ENCODE assay signal across 1 cellular context in the genomic region with DNA sequence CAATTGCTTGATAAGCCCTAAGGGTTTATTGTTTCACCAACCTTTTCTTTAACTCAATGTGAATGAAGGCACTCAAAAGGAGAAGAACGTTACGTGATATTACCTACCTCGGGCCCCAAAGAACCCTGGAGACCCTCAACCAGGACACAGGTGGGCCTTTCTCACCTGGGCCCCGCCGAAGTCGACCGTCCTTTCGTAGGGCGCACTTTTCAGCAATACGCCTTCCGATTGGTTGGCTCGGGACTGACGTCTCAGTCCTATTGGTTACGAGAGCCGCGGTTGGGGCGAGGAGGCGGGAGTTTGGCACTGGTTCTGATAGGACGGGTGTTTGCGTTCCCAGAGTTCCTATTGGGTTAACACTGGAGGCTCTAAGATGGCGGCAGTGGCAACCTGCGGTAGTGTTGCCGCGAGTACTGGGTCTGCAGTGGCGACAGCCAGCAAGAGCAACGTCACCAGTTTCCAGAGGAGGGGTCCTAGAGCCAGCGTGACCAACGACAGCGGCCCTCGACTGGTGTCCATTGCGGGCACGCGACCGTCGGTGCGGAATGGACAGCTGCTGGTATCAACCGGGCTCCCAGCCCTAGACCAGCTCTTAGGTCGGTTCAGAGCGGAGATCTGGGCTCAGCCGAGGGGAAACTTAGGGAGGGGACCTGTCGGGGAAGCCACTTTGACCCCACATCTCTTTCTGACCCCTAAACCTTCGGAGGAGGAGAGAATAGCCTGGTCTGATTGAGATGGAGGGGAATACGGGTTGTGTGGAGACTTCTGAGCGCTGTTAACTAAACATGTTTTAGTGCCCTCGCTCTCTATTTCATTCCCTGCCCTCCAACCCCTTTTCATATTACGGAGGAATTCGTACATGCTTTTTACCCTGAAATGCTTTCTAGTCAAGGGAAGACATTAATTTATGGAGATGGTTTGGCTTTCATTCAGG.
TF ChIP-seq lines count a peak whose summit lies in the region.

A gene with protein sequence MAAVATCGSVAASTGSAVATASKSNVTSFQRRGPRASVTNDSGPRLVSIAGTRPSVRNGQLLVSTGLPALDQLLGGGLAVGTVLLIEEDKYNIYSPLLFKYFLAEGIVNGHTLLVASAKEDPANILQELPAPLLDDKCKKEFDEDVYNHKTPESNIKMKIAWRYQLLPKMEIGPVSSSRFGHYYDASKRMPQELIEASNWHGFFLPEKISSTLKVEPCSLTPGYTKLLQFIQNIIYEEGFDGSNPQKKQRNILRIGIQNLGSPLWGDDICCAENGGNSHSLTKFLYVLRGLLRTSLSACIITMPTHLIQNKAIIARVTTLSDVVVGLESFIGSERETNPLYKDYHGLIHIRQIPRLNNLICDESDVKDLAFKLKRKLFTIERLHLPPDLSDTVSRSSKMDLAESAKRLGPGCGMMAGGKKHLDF (plus strand): TSS at position 356 of the 934 bp plus-strand sequence. CDS start 18 bp downstream, at position 374.
A gene with protein sequence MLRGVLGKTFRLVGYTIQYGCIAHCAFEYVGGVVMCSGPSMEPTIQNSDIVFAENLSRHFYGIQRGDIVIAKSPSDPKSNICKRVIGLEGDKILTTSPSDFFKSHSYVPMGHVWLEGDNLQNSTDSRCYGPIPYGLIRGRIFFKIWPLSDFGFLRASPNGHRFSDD (minus strand): TSS at position 211 of the 934 bp plus-strand sequence. CDS start 46,346 bp downstream, outside the sequence.

TF ChIP-seq in HepG2, 621 proteins besides CTCF, POLR2A, EP300 and RAD21 (continued from another document and continues in another):
- TF ChIP-seq, protein P1, sequence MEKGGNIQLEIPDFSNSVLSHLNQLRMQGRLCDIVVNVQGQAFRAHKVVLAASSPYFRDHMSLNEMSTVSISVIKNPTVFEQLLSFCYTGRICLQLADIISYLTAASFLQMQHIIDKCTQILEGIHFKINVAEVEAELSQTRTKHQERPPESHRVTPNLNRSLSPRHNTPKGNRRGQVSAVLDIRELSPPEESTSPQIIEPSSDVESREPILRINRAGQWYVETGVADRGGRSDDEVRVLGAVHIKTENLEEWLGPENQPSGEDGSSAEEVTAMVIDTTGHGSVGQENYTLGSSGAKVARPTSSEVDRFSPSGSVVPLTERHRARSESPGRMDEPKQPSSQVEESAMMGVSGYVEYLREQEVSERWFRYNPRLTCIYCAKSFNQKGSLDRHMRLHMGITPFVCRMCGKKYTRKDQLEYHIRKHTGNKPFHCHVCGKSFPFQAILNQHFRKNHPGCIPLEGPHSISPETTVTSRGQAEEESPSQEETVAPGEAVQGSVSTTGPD (CRISPR knock-in tag; IDR thresholded peaks at IDR 0.05) = peak; percentile 34; the same call in 1 of the 2 replicates
- TF ChIP-seq, protein P2, sequence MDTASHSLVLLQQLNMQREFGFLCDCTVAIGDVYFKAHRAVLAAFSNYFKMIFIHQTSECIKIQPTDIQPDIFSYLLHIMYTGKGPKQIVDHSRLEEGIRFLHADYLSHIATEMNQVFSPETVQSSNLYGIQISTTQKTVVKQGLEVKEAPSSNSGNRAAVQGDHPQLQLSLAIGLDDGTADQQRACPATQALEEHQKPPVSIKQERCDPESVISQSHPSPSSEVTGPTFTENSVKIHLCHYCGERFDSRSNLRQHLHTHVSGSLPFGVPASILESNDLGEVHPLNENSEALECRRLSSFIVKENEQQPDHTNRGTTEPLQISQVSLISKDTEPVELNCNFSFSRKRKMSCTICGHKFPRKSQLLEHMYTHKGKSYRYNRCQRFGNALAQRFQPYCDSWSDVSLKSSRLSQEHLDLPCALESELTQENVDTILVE (CRISPR knock-in tag; IDR thresholded peaks at IDR 0.05) = no peak; the same call in 1 of the 2 replicates
- TF ChIP-seq ZNF776 (CRISPR knock-in tag; IDR thresholded peaks at IDR 0.05) (no peak), ZZZ3 (CRISPR knock-in tag; IDR thresholded peaks at IDR 0.05; ENCODE audit: borderline replicate concordance) (peak; percentile 81; the same call in 1 of the 2 replicates), NKX3-1 (CRISPR knock-in tag; IDR thresholded peaks at IDR 0.05) (no peak), JUNB (CRISPR knock-in tag; IDR thresholded peaks at IDR 0.05; ENCODE audit: borderline replicate concordance) (no peak), ZNF44 (CRISPR knock-in tag; IDR thresholded peaks at IDR 0.05) (peak; percentile 44; the same call in 1 of the 2 replicates), ZNF234 (CRISPR knock-in tag; conservative IDR thresholded peaks at IDR 0.05) (no peak), RORA (CRISPR knock-in tag; IDR thresholded peaks at IDR 0.05) (no peak), THYN1 (CRISPR knock-in tag; IDR thresholded peaks at IDR 0.05; ENCODE audit: borderline replicate concordance, low read depth) (no peak), TBP (CRISPR knock-in tag; IDR thresholded peaks at IDR 0.05) (no peak), ZNF101 (CRISPR knock-in tag; IDR thresholded peaks at IDR 0.05; ENCODE audit: borderline replicate concordance, low read depth) (no peak), ZNF335 (CRISPR knock-in tag; IDR thresholded peaks at IDR 0.05) (no peak), MAF1 (CRISPR knock-in tag; IDR thresholded peaks at IDR 0.05; ENCODE audit: borderline replicate concordance) (no peak), SIX1 (CRISPR knock-in tag; IDR thresholded peaks at IDR 0.05; ENCODE audit: borderline replicate concordance) (no peak), ZNF878 (CRISPR knock-in tag; IDR thresholded peaks at IDR 0.05) (0 out of 2 replicates have a peak, but pooled peaks have one; percentile 29), ARNTL (CRISPR knock-in tag; IDR thresholded peaks at IDR 0.05) (no peak), ZNF670 (CRISPR knock-in tag; IDR thresholded peaks at IDR 0.05; ENCODE audit: borderline replicate concordance) (no peak), ZBTB1 (CRISPR knock-in tag; IDR thresholded peaks at IDR 0.05; ENCODE audit: borderline replicate concordance) (no peak), MZF1 (CRISPR knock-in tag; IDR thresholded peaks at IDR 0.05; ENCODE audit: borderline replicate concordance) (no peak), NR2C2 (CRISPR knock-in tag; IDR thresholded peaks at IDR 0.05; ENCODE audit: borderline replicate concordance) (peak; percentile 41; the same call in 1 of the 2 replicates), ZNF432 (CRISPR knock-in tag; IDR thresholded peaks at IDR 0.05; ENCODE audit: borderline replicate concordance) (no peak), ZNF766 (CRISPR knock-in tag; IDR thresholded peaks at IDR 0.05; ENCODE audit: borderline replicate concordance) (peak; percentile 44; the same call in 1 of the 2 replicates), EHMT2 (IDR thresholded peaks at IDR 0.05; ENCODE audit: borderline replicate concordance, low read depth, low read length) (no peak), AKAP8 (CRISPR knock-in tag; IDR thresholded peaks at IDR 0.05) (no peak), ZNF235 (CRISPR knock-in tag; IDR thresholded peaks at IDR 0.05; ENCODE audit: borderline replicate concordance) (peak; percentile 75; the same call in 1 of the 2 replicates), ZNF136 (CRISPR knock-in tag; IDR thresholded peaks at IDR 0.05; ENCODE audit: low read depth) (no peak; the same call in 1 of the 2 replicates), GABPB1 (CRISPR knock-in tag; IDR thresholded peaks at IDR 0.05) (peak; percentile 65), NFIC (IDR thresholded peaks at IDR 0.05; ENCODE audit: low read length) (peak; percentile 52; the same call in 1 of the 2 replicates), RXRB (CRISPR knock-in tag; IDR thresholded peaks at IDR 0.05; ENCODE audit: borderline replicate concordance) (no peak), SALL2 (CRISPR knock-in tag; IDR thresholded peaks at IDR 0.05) (no peak), NRL (CRISPR knock-in tag; IDR thresholded peaks at IDR 0.05; ENCODE audit: borderline replicate concordance) (peak; percentile 46; the same call in 1 of the 2 replicates), ZNF557 (CRISPR knock-in tag; IDR thresholded peaks at IDR 0.05) (no peak; the same call in 1 of the 2 replicates), GTF3A (CRISPR knock-in tag; conservative IDR thresholded peaks at IDR 0.05) (0 out of 2 replicates have a peak, but pooled peaks have one; percentile 14), ZNF543 (CRISPR knock-in tag; IDR thresholded peaks at IDR 0.05) (0 out of 2 replicates have a peak, but pooled peaks have one; percentile 65), KLF15 (CRISPR knock-in tag; IDR thresholded peaks at IDR 0.05; ENCODE audit: borderline replicate concordance) (peak; percentile 46; the same call in 1 of the 2 replicates), ZNF549 (CRISPR knock-in tag; IDR thresholded peaks at IDR 0.05) (no peak)
- TF ChIP-seq, protein P3, sequence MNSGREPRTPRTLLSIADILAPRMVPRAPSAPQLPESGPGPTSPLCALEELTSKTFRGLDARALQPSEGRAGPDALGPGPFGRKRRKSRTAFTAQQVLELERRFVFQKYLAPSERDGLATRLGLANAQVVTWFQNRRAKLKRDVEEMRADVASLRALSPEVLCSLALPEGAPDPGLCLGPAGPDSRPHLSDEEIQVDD (CRISPR knock-in tag; IDR thresholded peaks at IDR 0.05; ENCODE audit: borderline replicate concordance) = peak; percentile 18; the same call in 1 of the 2 replicates
- TF ChIP-seq, protein P4, sequence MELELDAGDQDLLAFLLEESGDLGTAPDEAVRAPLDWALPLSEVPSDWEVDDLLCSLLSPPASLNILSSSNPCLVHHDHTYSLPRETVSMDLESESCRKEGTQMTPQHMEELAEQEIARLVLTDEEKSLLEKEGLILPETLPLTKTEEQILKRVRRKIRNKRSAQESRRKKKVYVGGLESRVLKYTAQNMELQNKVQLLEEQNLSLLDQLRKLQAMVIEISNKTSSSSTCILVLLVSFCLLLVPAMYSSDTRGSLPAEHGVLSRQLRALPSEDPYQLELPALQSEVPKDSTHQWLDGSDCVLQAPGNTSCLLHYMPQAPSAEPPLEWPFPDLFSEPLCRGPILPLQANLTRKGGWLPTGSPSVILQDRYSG (CRISPR knock-in tag; IDR thresholded peaks at IDR 0.05) = no peak
- TF ChIP-seq, protein P5, sequence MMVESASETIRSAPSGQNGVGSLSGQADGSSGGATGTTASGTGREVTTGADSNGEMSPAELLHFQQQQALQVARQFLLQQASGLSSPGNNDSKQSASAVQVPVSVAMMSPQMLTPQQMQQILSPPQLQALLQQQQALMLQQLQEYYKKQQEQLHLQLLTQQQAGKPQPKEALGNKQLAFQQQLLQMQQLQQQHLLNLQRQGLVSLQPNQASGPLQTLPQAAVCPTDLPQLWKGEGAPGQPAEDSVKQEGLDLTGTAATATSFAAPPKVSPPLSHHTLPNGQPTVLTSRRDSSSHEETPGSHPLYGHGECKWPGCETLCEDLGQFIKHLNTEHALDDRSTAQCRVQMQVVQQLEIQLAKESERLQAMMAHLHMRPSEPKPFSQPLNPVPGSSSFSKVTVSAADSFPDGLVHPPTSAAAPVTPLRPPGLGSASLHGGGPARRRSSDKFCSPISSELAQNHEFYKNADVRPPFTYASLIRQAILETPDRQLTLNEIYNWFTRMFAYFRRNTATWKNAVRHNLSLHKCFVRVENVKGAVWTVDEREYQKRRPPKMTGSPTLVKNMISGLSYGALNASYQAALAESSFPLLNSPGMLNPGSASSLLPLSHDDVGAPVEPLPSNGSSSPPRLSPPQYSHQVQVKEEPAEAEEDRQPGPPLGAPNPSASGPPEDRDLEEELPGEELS (CRISPR knock-in tag; IDR thresholded peaks at IDR 0.05) = no peak
- TF ChIP-seq, protein P6, sequence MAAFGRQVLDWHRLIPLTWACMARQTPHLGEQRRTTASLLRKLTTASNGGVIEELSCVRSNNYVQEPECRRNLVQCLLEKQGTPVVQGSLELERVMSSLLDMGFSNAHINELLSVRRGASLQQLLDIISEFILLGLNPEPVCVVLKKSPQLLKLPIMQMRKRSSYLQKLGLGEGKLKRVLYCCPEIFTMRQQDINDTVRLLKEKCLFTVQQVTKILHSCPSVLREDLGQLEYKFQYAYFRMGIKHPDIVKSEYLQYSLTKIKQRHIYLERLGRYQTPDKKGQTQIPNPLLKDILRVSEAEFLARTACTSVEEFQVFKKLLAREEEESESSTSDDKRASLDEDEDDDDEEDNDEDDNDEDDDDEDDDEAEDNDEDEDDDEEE (CRISPR knock-in tag; IDR thresholded peaks at IDR 0.05) = no peak
- TF ChIP-seq, protein P7, sequence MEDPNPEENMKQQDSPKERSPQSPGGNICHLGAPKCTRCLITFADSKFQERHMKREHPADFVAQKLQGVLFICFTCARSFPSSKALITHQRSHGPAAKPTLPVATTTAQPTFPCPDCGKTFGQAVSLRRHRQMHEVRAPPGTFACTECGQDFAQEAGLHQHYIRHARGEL (CRISPR knock-in tag; IDR thresholded peaks at IDR 0.05) = no peak
- TF ChIP-seq, protein P8, sequence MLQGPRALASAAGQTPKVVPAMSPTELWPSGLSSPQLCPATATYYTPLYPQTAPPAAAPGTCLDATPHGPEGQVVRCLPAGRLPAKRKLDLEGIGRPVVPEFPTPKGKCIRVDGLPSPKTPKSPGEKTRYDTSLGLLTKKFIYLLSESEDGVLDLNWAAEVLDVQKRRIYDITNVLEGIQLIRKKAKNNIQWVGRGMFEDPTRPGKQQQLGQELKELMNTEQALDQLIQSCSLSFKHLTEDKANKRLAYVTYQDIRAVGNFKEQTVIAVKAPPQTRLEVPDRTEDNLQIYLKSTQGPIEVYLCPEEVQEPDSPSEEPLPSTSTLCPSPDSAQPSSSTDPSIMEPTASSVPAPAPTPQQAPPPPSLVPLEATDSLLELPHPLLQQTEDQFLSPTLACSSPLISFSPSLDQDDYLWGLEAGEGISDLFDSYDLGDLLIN (CRISPR knock-in tag; IDR thresholded peaks at IDR 0.05; ENCODE audit: borderline replicate concordance) = no peak
- TF ChIP-seq, protein P9, sequence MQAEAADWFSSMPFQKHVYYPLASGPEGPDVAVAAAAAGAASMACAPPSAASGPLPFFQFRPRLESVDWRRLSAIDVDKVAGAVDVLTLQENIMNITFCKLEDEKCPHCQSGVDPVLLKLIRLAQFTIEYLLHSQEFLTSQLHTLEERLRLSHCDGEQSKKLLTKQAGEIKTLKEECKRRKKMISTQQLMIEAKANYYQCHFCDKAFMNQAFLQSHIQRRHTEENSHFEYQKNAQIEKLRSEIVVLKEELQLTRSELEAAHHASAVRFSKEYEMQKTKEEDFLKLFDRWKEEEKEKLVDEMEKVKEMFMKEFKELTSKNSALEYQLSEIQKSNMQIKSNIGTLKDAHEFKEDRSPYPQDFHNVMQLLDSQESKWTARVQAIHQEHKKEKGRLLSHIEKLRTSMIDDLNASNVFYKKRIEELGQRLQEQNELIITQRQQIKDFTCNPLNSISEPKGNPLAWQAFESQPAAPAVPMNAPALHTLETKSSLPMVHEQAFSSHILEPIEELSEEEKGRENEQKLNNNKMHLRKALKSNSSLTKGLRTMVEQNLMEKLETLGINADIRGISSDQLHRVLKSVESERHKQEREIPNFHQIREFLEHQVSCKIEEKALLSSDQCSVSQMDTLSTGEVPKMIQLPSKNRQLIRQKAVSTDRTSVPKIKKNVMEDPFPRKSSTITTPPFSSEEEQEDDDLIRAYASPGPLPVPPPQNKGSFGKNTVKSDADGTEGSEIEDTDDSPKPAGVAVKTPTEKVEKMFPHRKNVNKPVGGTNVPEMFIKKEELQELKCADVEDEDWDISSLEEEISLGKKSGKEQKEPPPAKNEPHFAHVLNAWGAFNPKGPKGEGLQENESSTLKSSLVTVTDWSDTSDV (CRISPR knock-in tag; IDR thresholded peaks at IDR 0.05) = no peak
- TF ChIP-seq, protein P10, sequence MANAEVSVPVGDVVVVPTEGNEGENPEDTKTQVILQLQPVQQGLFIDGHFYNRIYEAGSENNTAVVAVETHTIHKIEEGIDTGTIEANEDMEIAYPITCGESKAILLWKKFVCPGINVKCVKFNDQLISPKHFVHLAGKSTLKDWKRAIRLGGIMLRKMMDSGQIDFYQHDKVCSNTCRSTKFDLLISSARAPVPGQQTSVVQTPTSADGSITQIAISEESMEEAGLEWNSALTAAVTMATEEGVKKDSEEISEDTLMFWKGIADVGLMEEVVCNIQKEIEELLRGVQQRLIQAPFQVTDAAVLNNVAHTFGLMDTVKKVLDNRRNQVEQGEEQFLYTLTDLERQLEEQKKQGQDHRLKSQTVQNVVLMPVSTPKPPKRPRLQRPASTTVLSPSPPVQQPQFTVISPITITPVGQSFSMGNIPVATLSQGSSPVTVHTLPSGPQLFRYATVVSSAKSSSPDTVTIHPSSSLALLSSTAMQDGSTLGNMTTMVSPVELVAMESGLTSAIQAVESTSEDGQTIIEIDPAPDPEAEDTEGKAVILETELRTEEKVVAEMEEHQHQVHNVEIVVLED (CRISPR knock-in tag; IDR thresholded peaks at IDR 0.05; ENCODE audit: borderline replicate concordance) = peak; percentile 86
